ENCODE assay signal across 26 cellular contexts in the genomic region with DNA sequence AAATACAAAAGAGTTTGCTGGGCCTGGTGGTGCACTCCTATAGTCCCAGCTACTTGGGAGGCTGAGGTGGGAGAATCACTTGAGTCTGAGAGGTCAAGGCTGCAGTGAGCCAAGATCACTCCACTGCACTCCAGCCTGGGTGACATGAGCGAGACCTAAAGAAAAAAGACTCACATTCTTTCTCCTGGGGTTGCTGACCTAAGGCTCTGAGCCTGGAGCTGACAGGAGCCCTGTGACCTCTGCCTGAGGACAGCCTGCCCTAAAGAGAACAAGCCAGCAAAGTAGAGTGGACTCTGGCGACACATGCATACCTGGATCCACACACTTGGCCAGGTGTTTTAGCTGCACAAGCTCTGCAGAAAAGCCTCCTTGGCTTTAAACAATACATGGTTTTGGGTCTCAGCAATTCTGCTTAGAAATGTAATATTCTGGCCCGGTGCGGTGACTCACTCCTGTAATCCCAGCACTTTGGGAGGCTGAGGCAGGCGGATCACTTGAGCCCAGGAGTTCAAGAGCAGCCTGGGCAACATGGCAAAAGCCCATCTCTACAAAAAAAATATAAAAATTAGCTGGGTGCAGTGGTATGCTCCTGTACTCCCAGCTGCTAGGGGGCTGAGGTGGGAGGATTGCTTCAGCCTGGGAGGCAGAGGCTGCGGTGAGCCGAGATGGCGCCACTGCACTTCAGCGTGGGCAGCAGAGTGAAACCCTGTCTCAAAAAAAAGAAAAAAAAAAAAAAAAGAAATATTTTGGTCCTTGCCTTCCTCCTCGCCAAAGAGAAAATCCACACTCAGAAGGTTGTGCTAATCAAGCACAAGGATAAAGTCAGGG. TPM values are rescaled to one million over a fixed set of nuclear protein-coding genes. Genes with fewer than 3 reads are reported as not detected.
DNase-seq lines count a peak whose midpoint lies in the region; ATAC-seq, FAIRE-seq and TF ChIP-seq lines count a peak whose summit lies in the region.
"Had no signal": no experiment of that assay in that cellular context is flagged by ENCODE, and none has a peak within 500 bp of the region (broad histone marks: within the 10 kb centered on the region; RNA-seq: fewer than 3 reads in every experiment).

No MANE protein-coding gene starts in this region.

- no peaks in the 10 kb centered on the region for H4K20me1 ChIP-seq in GM12878 (ENCODE audit: control insufficient read depth, insufficient read depth)

- POLR2A ChIA-PET in GM12878 (lab: Charles Lee): interaction anchor here (0.6 kb wide), 1 partner anchor 198 kb away, joined by 5 read pairs; no protein-coding TSS in a partner anchor

- no peak for FAIRE-seq in GM12878 (lab: Jason Lieb, UNC)
- FAIRE-seq: A549, HTR-8/SVneo had no signal

- H3K27me3 ChIP-seq in GM12878 (replicated peaks in 1 of 2; ENCODE audit: control insufficient read depth in 2 of 2, insufficient read depth in 2 of 2, low read length in 1 of 2): no peaks in the 10 kb centered on the region

- H3K9me3 ChIP-seq in GM12878 (replicated peaks; ENCODE audit: control insufficient read depth, insufficient read depth, low read length): peaks cover 3% of the 10 kb centered on the region; the same call in 2 of the 3 replicates
- H3K9me3 ChIP-seq: A549 had no signal

- no peaks in the 10 kb centered on the region for H3K36me3 ChIP-seq in GM12878 (ENCODE audit: control insufficient read depth in 2 of 2, insufficient read depth in 2 of 2, low read length in 1 of 2)

- no peaks in the 10 kb centered on the region for H3K27me3 Mint-ChIP-seq in stimulated activated memory B cell treated with anti-CD40 and anti-IgM and Interleukin-4, amounts not matched to agents 10 μg/mL and 1 μg/mL and 100 μg/mL, for 72 hours

- no TSS peak for BruUV-seq in GM12878 (replicated peaks; lab: Mats Ljungman, UMichigan)

- H2AFZ ChIP-seq in GM12878 (ENCODE audit: control insufficient read depth, low read depth, low read length): no peak overlapping the region
- H2AFZ ChIP-seq: GM23248 had no signal

- SMC1A ChIA-PET in GM12878 (lab: Charles Lee; ENCODE audit: uncharacterized antibody, unreplicated experiment): interaction anchor here (1.2 kb wide), 1 partner anchor 111 kb away, joined by 3 read pairs; no protein-coding TSS in a partner anchor

- H3K36me3 Mint-ChIP-seq in stimulated activated memory B cell treated with anti-CD40 and anti-IgM and Interleukin-4, amounts not matched to agents 10 μg/mL and 1 μg/mL and 100 μg/mL, for 72 hours: no peaks in the 10 kb centered on the region

- no peaks in the 10 kb centered on the region for H3K79me2 ChIP-seq in GM12878 (ENCODE audit: control insufficient read depth, insufficient read depth, low read length)

- TF ChIP-seq RAD21 in GM12878 (IDR thresholded peaks at IDR 0.05; ENCODE audit: insufficient read depth, low read depth, low read length): no peak

- DNase-seq in ELF-1 (ENCODE audit: low read depth, low spot score) (peak; percentile 29), GM12878 (ENCODE audit: low read depth, low spot score) (no peak), mesenteric fat pad (ENCODE audit: low spot score) (peak; percentile 76), T-helper 2 cell (no peak), SW480 (ENCODE audit: low spot score) (no peak), cerebellar cortex (ENCODE audit: low spot score) (no peak)
- DNase-seq: AML-193; CD8-positive, alpha-beta memory T cell; DMS79 treated with DMSO at 0.1 percent for 48 hours; GM23248; H7; MM.1S; NCI-H1048; NCI-H1417; NCI-H1694; NCI-H2081; NCI-H2227 treated with DMSO at 0.1 percent for 48 hours; NCI-H526 treated with DMSO at 0.1 percent for 48 hours; SIG-M5 had no signal

- RAD21 ChIA-PET in GM12878 (lab: Charles Lee; ENCODE audit: unreplicated experiment): interaction anchor here (0.6 kb wide), 1 partner anchor 338 kb away, joined by 4 read pairs; no protein-coding TSS in a partner anchor

- H3K9ac ChIP-seq in GM12878 (ENCODE audit: control insufficient read depth, insufficient read depth, low read length): no peak overlapping the region
- H3K9ac ChIP-seq: GM23248, KMS-11 had no signal

- intact Hi-C loops in GM12878 (cut with micrococcal nuclease; ENCODE audit: unreplicated experiment): no loop called here

- TF ChIP-seq EP300 in GM12878 (IDR thresholded peaks at IDR 0.05; ENCODE audit: borderline replicate concordance in 1 of 2, control insufficient read depth in 1 of 2, low read depth in 2 of 2, low read length in 2 of 2): no peak

- peaks cover 31% of the 10 kb centered on the region for H3K4me1 Mint-ChIP-seq in stimulated activated memory B cell treated with anti-CD40 and anti-IgM and Interleukin-4, amounts not matched to agents 10 μg/mL and 1 μg/mL and 100 μg/mL, for 72 hours

- H3K4me1 ChIP-seq in GM12878 (ENCODE audit: control insufficient read depth, insufficient read depth, low read length): peaks cover 34% of the 10 kb centered on the region

- CTCF ChIA-PET in GM12878 (lab: Yijun Ruan, JAX): no interaction called here

- no peak for TF ChIP-seq POLR2A in GM12878 (IDR thresholded peaks at IDR 0.05; ENCODE audit: low read depth, low read length)

- no peaks in the 10 kb centered on the region for H3K9me3 Mint-ChIP-seq in stimulated activated memory B cell treated with anti-CD40 and anti-IgM and Interleukin-4, amounts not matched to agents 10 μg/mL and 1 μg/mL and 100 μg/mL, for 72 hours
- H3K9me3 Mint-ChIP-seq: CD8-positive, alpha-beta memory T cell had no signal

- H3K27ac ChIP-seq in GM12878 (ENCODE audit: control insufficient read depth, insufficient read depth): no peak overlapping the region
- H3K27ac ChIP-seq: A549, GM23248, KMS-11, SK-N-MC had no signal

- in situ Hi-C loops in GM12878 (cut with MboI): no loop called here

- WGBS in GM12878 (ENCODE audit: insufficient coverage, insufficient replicate concordance, low lambda C conversion rate, missing lambda C conversion rate): 91% methylated on average over 9 of the region's 10 CpGs

- ATAC-seq in GM12878: no peak
- ATAC-seq in stimulated activated memory B cell treated with anti-CD40 and anti-IgM and Interleukin-4, amounts not matched to agents 10 μg/mL and 1 μg/mL and 100 μg/mL, for 72 hours: no peak
- ATAC-seq: A549, Panc1 had no signal

- peak overlapping the region; percentile 44 for H3K27ac Mint-ChIP-seq in stimulated activated memory B cell treated with anti-CD40 and anti-IgM and Interleukin-4, amounts not matched to agents 10 μg/mL and 1 μg/mL and 100 μg/mL, for 72 hours
- H3K27ac Mint-ChIP-seq: CD8-positive, alpha-beta memory T cell had no signal

- TF ChIP-seq CTCF in GM12878 (IDR thresholded peaks at IDR 0.05 in 2 of 3, conservative IDR thresholded peaks at IDR 0.05 in 1 of 3; ENCODE audit: control insufficient read depth in 2 of 3, extremely low read depth in 1 of 3, insufficient read depth in 1 of 3, low read depth in 3 of 3, low read length in 3 of 3): no peak

- H3K4me3 ChIP-seq in GM12878: no peak overlapping the region
- H3K4me3 ChIP-seq: A549, GM23248, SK-N-MC had no signal

- H3K4me3 Mint-ChIP-seq in stimulated activated memory B cell treated with anti-CD40 and anti-IgM and Interleukin-4, amounts not matched to agents 10 μg/mL and 1 μg/mL and 100 μg/mL, for 72 hours: no peak overlapping the region
- H3K4me3 Mint-ChIP-seq: CD14-positive monocyte had no signal

- H3K4me2 ChIP-seq in GM12878 (ENCODE audit: control insufficient read depth, insufficient read depth): no peak overlapping the region
- H3K4me2 ChIP-seq: A549, KMS-11 had no signal

TF ChIP-seq in GM12878, 131 proteins besides CTCF, POLR2A, EP300 and RAD21:
- 0 out of 2 replicates have a peak, but pooled peaks have one; percentile 30 for TF ChIP-seq RUNX3 (IDR thresholded peaks at IDR 0.05; ENCODE audit: low read length)
- TF ChIP-seq SMAD5 (IDR thresholded peaks at IDR 0.05; ENCODE audit: low read depth): no peak

RNA-seq across cellular contexts. Expression of a gene that starts 58.3 kb away (rescaled TPM):
- 63.2 and 64.0 TPM in 2 replicates for total RNA-seq in GM12878 (2013; cell fraction: nucleolus; rRNA removed)
- 22.1 and 24.6 TPM in 2 replicates for total RNA-seq in GM12878 (2014; rRNA removed)
- total RNA-seq in GM12878 (2014; rRNA removed; fragmentation: Illumina TruSeq; extraction: Trizol): 35.9 and 37.7 TPM in 2 replicates
- total RNA-seq in GM12878 (2021): 36.6 and 36.7 TPM in 2 replicates
- 18.6 TPM for polyA plus RNA-seq in GM12878 (2011; ENCODE audit: low read depth)
- 41.2 and 43.4 TPM in 2 replicates for polyA plus RNA-seq in GM12878 (2011; rRNA removed)
- polyA plus RNA-seq in GM12878 (2011; cell fraction: cytosol; rRNA removed): 31.2 and 36.6 TPM in 2 replicates
- 18.8 and 21.4 TPM in 2 replicates for polyA plus RNA-seq in GM12878 (2011; cell fraction: nucleus; rRNA removed)
- 13.4 and 21.7 TPM in 2 replicates for polyA plus RNA-seq in GM12878 (2012)
- polyA plus RNA-seq in GM12878 (2014; fragmentation: Illumina TruSeq; extraction: Trizol): 35.0 and 48.6 TPM in 2 replicates
- polyA plus RNA-seq in GM12878 (2014; fragmentation: Nextera tagmentation; extraction: Ambion mirVana): 10 to 100 TPM; 22.2 to 38.2 TPM
- polyA plus RNA-seq in GM12878 (2014; rRNA removed): 20.6 and 22.7 TPM in 2 replicates
- 10 to 100 TPM; 33.8 to 35.3 TPM for polyA plus RNA-seq in GM12878 (2016; fragmentation: Nextera tagmentation; extraction: Ambion mirVana)
- polyA minus RNA-seq in GM12878 (2011; rRNA and poly(A)+ RNA removed): 91.2 and 99.8 TPM in 2 replicates
- polyA minus RNA-seq in GM12878 (2011; cell fraction: cytosol; rRNA and poly(A)+ RNA removed): 24.1 and 27.6 TPM in 2 replicates
- 23.9 and 40.3 TPM in 2 replicates for polyA minus RNA-seq in GM12878 (2011; cell fraction: nucleus; rRNA and poly(A)+ RNA removed)
- total RNA-seq in mesenteric fat pad: 17.2 TPM

Comparison
In these comparisons a context has a peak if more than half of its experiments do, and no peak if none do; other contexts are left out.
1. DNase-seq: peak in ELF-1 (single experiment) and mesenteric fat pad (single experiment); none in GM12878 (single experiment), T-helper 2 cell (0 of 5), SW480 (single experiment) and cerebellar cortex (single experiment).